8 cellular contexts compared by ENCODE assay signal in genomic region chr19:9435279-9436268, GRCh38. TPM values are rescaled to one million over a fixed set of nuclear protein-coding genes. Genes with fewer than 3 reads are reported as not detected.
DNase-seq lines count a peak whose midpoint lies in the region; ATAC-seq and TF ChIP-seq lines count a peak whose summit lies in the region.

ZNF266 (minus strand) TSS chr19:9435573; CDS start chr19:9420089, 15,484 bp downstream.

- no peaks in the 10 kb centered on the region for H3K79me1 ChIP-seq in H9 (ENCODE audit: insufficient read depth, low read depth, low read length, poor library complexity, severe bottlenecking)

- peak within 1 kb of the TSS; percentile 95 for H3K14ac ChIP-seq in H9 (ENCODE audit: insufficient read depth, low read length)

- peak within 1 kb of the TSS; percentile 90 for H3K9ac ChIP-seq in H9 (ENCODE audit: extremely low read depth, insufficient read length, low read length)
- H3K9ac ChIP-seq in neural progenitor cell, result peak within 1 kb of the TSS; percentile 82

- H3K4me1 Mint-ChIP-seq in H9, result peaks cover 17 to 19% of the 10 kb centered on the region in 2 experiments
- H3K4me1 Mint-ChIP-seq in neural progenitor cell, result peaks cover 13% of the 10 kb centered on the region

- H3K27ac ChIP-seq in H9 (ENCODE audit: insufficient read length, low read depth, low read length) (no peak within 1 kb of the TSS), foreskin keratinocyte (peak within 1 kb of the TSS; percentile 82), neural progenitor cell (peak within 1 kb of the TSS; percentile 42)

- H3K9me3 ChIP-seq in H9 (ENCODE audit: control insufficient read depth, low read depth, low read length) (no peaks in the 10 kb centered on the region), MG63 (peaks cover 23% of the 10 kb centered on the region), neural progenitor cell (ENCODE audit: low read depth) (no peaks in the 10 kb centered on the region)

- DNase-seq in G401 (ENCODE audit: low spot score), result peak; percentile 89
- peak; percentile 92 for DNase-seq in H9
- peak; percentile 95 for DNase-seq in MG63
- DNase-seq in SHP77 treated with DMSO at 0.1 percent for 48 hours (lab: John Stamatoyannopoulos, UW), result peak; percentile 45
- peak; percentile 61 for DNase-seq in activated gamma-delta T cell (lab: John Stamatoyannopoulos, UW)
- peak; percentile 73 to 80 for DNase-seq in foreskin keratinocyte
- DNase-seq in neural progenitor cell (ENCODE audit: low spot score), result peak; percentile 96
- DNase-seq in stromal cell of bone marrow (ENCODE audit: low read depth), result peak; percentile 85

- H3K79me2 ChIP-seq in H9 (ENCODE audit: insufficient read depth, low read length) (no peaks in the 10 kb centered on the region), neural progenitor cell (ENCODE audit: low read depth) (peaks cover 38% of the 10 kb centered on the region)

- H3K27ac Mint-ChIP-seq in H9 (peak within 1 kb of the TSS; percentile 95 to 98 (median 96)), neural progenitor cell (peak within 1 kb of the TSS; percentile 97)

- H2BK5ac ChIP-seq in H9 (ENCODE audit: insufficient read length, low read length), result no peak within 1 kb of the TSS

- H3K36me3 Mint-ChIP-seq in H9 (ENCODE audit: insufficient read depth in 1 of 3, low read depth in 3 of 3) (peaks cover 37 to 56% (median 41%) of the 10 kb centered on the region in 3 experiments), neural progenitor cell (peaks cover 39% of the 10 kb centered on the region)

- ATAC-seq in foreskin keratinocyte, result peak; percentile 95

- peak; percentile 56 for TF ChIP-seq CTCF in H9 (conservative IDR thresholded peaks at IDR 0.05)
- peak; percentile 68 for TF ChIP-seq CTCF in foreskin keratinocyte (conservative IDR thresholded peaks at IDR 0.05)
- TF ChIP-seq CTCF in neural progenitor cell (IDR thresholded peaks at IDR 0.05), result peak; percentile 46

- no peak within 1 kb of the TSS for H3T11ph ChIP-seq in H9 (ENCODE audit: low read length)

- H3K4me1 ChIP-seq in H9 (ENCODE audit: insufficient read depth, low read length) (no peaks in the 10 kb centered on the region), foreskin keratinocyte (peaks cover 6% of the 10 kb centered on the region), neural progenitor cell (peaks cover 7% of the 10 kb centered on the region)

- H3K9me3 Mint-ChIP-seq in H9 (peaks cover 25 to 34% of the 10 kb centered on the region in 2 experiments), neural progenitor cell (peaks cover 31% of the 10 kb centered on the region)

- no peak within 1 kb of the TSS for H3K56ac ChIP-seq in H9 (ENCODE audit: insufficient read length, low read depth, low read length)

- H3K4me3 Mint-ChIP-seq in H9 (peak within 1 kb of the TSS; percentile 92 to 98), neural progenitor cell (peak within 1 kb of the TSS; percentile 95)

- no peak within 1 kb of the TSS for H2BK12ac ChIP-seq in H9 (ENCODE audit: insufficient read length, low read depth, low read length)

- H3K36me3 ChIP-seq in MG63, result peaks cover 27% of the 10 kb centered on the region
- peaks cover 21% of the 10 kb centered on the region for H3K36me3 ChIP-seq in neural progenitor cell

- peaks cover 13% of the 10 kb centered on the region for H3K23me2 ChIP-seq in H9 (ENCODE audit: insufficient read length, low read depth, low read length, poor library complexity, severe bottlenecking)

- H3K4me2 ChIP-seq in H9 (ENCODE audit: insufficient read depth, insufficient read length, low read length) (peak within 1 kb of the TSS; percentile 74), neural progenitor cell (peak within 1 kb of the TSS; percentile 92)

- no peak within 1 kb of the TSS for H2BK15ac ChIP-seq in H9 (ENCODE audit: low read depth, low read length)

- H3K23ac ChIP-seq in H9 (ENCODE audit: insufficient read length, low read depth, low read length), result no peak within 1 kb of the TSS

- WGBS in H9 (ENCODE audit: extremely low coverage, insufficient read length, low lambda C conversion rate), result no CpG with 5 or more reads among the region's 56 CpGs

- H3K27me3 ChIP-seq in H9 (ENCODE audit: insufficient read depth, low read length), result no peaks in the 10 kb centered on the region
- peaks cover 2% of the 10 kb centered on the region; the same call in 1 of the 2 replicates for H3K27me3 ChIP-seq in MG63
- H3K27me3 ChIP-seq in foreskin keratinocyte, result no peaks in the 10 kb centered on the region
- no peaks in the 10 kb centered on the region for H3K27me3 ChIP-seq in neural progenitor cell

- no peak within 1 kb of the TSS for H4K91ac ChIP-seq in H9 (ENCODE audit: insufficient read length, low read depth, low read length)

- no peak within 1 kb of the TSS for H2BK20ac ChIP-seq in H9 (ENCODE audit: low read depth, low read length, poor library complexity, severe bottlenecking)

- no peak within 1 kb of the TSS for H3K4ac ChIP-seq in H9 (ENCODE audit: low read depth, low read length)

- peak within 1 kb of the TSS; percentile 91 for H3K18ac ChIP-seq in H9 (ENCODE audit: insufficient read length, low read depth, low read length)

- H4K8ac ChIP-seq in H9 (replicated peaks; ENCODE audit: insufficient read length, low read depth, low read length), result peak within 1 kb of the TSS; percentile 71

- peak within 1 kb of the TSS; percentile 81 for H4K5ac ChIP-seq in H9 (ENCODE audit: insufficient read length, low read depth, low read length)

- peaks cover 3% of the 10 kb centered on the region; the same call in 1 of the 2 replicates for H3K27me3 Mint-ChIP-seq in H9 (ENCODE audit: low read depth)
- H3K27me3 Mint-ChIP-seq in neural progenitor cell (ENCODE audit: insufficient read depth, low read depth), result peaks cover 3% of the 10 kb centered on the region

- H2BK120ac ChIP-seq in H9 (ENCODE audit: low read depth, low read length, poor library complexity, severe bottlenecking), result peak within 1 kb of the TSS; percentile 0

- peak within 1 kb of the TSS; percentile 78 for H3K4me3 ChIP-seq in MG63
- peak within 1 kb of the TSS; percentile 70 for H3K4me3 ChIP-seq in neural progenitor cell

- H2AFZ ChIP-seq in H9 (ENCODE audit: low read length) (peak within 1 kb of the TSS; percentile 74), neural progenitor cell (replicated peaks) (peak within 1 kb of the TSS; percentile 99)

- no peaks in the 10 kb centered on the region for H4K20me1 ChIP-seq in H9 (ENCODE audit: control insufficient read depth, insufficient read depth, insufficient read length)
- no peaks in the 10 kb centered on the region for H4K20me1 ChIP-seq in neural progenitor cell (ENCODE audit: low read depth)

- in situ Hi-C loops in G401 (cut with HindIII; ENCODE audit: low sequenced_read_pairs), result no loop called here

- no peaks in the 10 kb centered on the region for H3F3A ChIP-seq in neural progenitor cell (ENCODE audit: low read depth)

- no peak within 1 kb of the TSS for H2AK5ac ChIP-seq in H9 (ENCODE audit: insufficient read length, low read length)

RNA-seq across cellular contexts. Expression of gene ZNF266, which starts in this region (rescaled TPM):
- 13.0 and 16.1 TPM in 2 replicates for total RNA-seq in G401 (2014; rRNA removed; shearing (Covaris generic))
- 14.7 and 15.4 TPM in 2 replicates for total RNA-seq in H9 (2021)
- total RNA-seq in MG63 (2014; rRNA removed; shearing (Covaris generic); ENCODE audit: low replicate concordance), result 8.5 and 14.6 TPM in 2 replicates
- total RNA-seq in foreskin keratinocyte, result 11.0 and 12.4 TPM in 2 replicates
- 4.9 and 6.2 TPM in 2 replicates for polyA plus RNA-seq in foreskin keratinocyte
- 35.1 and 46.2 TPM in 2 replicates for total RNA-seq in neural progenitor cell (ENCODE audit: low replicate concordance)

Comparison
In these comparisons a context has a peak if more than half of its experiments do, and no peak if none do; other contexts are left out.
1. DNase-seq: peak in every context shown above with its lines; median percentile 96 in neural progenitor cell; 95 in MG63; 92 in H9; 89 in G401; 85 in stromal cell of bone marrow; 76 in foreskin keratinocyte; 61 in activated gamma-delta T cell; 45 in SHP77 treated with DMSO at 0.1 percent for 48 hours.